In the genomic region with DNA sequence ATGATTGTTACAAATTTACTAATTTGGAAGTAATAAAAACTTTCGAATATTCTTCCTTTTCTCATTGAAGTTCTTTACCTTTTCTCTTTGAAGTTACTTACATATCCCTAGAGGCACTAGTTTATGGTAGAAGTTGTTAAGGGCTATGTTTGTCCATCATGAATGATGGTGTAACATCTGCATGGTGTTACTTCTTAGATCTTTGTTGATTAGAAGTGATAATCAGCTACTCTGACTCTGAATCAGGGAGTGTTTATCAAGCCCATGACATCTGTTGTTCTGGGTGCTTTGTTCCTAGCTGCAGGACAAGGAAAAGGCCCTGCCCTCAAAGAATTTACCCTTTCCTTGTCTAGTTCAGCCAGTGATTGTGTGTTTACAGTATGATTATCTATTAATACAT, we compare ENCODE assay signal across 25 cellular contexts. TPM values are rescaled to one million over a fixed set of nuclear protein-coding genes. Genes with fewer than 3 reads are reported as not detected.
DNase-seq lines count a peak whose midpoint lies in the region; ATAC-seq, FAIRE-seq and TF ChIP-seq lines count a peak whose summit lies in the region.
"Had no signal": no experiment of that assay in that cellular context is flagged by ENCODE, and none has a peak within 500 bp of the region (broad histone marks: within the 10 kb centered on the region; RNA-seq: fewer than 3 reads in every experiment).

No MANE protein-coding gene starts in this region.

- peaks cover 94% of the 10 kb centered on the region for H3K4me1 Mint-ChIP-seq in activated naive CD4-positive, alpha-beta T cell treated with anti-CD3 and anti-CD28 coated beads, Interleukin-2, amount 50 U/mL, for 24 hours
- peaks cover 88% of the 10 kb centered on the region for H3K4me1 Mint-ChIP-seq in activated naive CD4-positive, alpha-beta T cell treated with anti-CD3 and anti-CD28 coated beads for 36 hours (ENCODE audit: low read depth)
- H3K4me1 Mint-ChIP-seq in stimulated activated memory B cell treated with anti-CD40 and anti-IgM and Interleukin-4, amounts not matched to agents 10 μg/mL and 1 μg/mL and 100 μg/mL, for 72 hours, result peaks cover 91% of the 10 kb centered on the region

- H3K4me3 ChIP-seq in endothelial cell of umbilical vein (replicated peaks in 1 of 3; ENCODE audit: insufficient read depth in 1 of 3, low read depth in 1 of 3, low read length in 3 of 3) (no peak overlapping the region), aorta (ENCODE audit: low read length in 2 of 2) (no peak overlapping the region)
- H3K4me3 ChIP-seq: coronary artery, uterus had no signal

- no peak for DNase-seq in activated naive CD4-positive, alpha-beta T cell treated with anti-CD3 and anti-CD28 coated beads for 36 hours
- peak; percentile 62 for DNase-seq in NCI-H82 (lab: John Stamatoyannopoulos, UW)
- peak; percentile 35 for DNase-seq in endothelial cell of umbilical vein (ENCODE audit: low read depth, low spot score)
- no peak for DNase-seq in aorta
- DNase-seq in medulla oblongata (ENCODE audit: extremely low spot score), result no peak
- DNase-seq in COLO829 (ENCODE audit: low spot score), result no peak
- DNase-seq: ACHN; activated CD4-positive, alpha-beta T cell treated with anti-CD3 and anti-CD28 coated beads for 4 hours; activated gamma-delta T cell; amniotic stem cell; GF-D8; glutamatergic neuron; KBM-7; mammary epithelial cell; naive thymus-derived CD8-positive, alpha-beta T cell; NCI-H526 treated with DMSO at 0.1 percent for 48 hours; right cardiac atrium; uterus had no signal

- TF ChIP-seq CTCF in endothelial cell of umbilical vein (IDR thresholded peaks at IDR 0.05; ENCODE audit: extremely low read depth in 1 of 2, insufficient read depth in 1 of 2, low read depth in 1 of 2, low read length in 2 of 2), result no peak

- H3K27ac ChIP-seq in endothelial cell of umbilical vein (ENCODE audit: insufficient read depth, low read depth, low read length) (no peak overlapping the region), aorta (ENCODE audit: low read depth in 1 of 2, low read length in 2 of 2) (no peak overlapping the region)
- H3K27ac ChIP-seq: coronary artery, parathyroid adenoma, uterus had no signal

- H3K36me3 ChIP-seq in endothelial cell of umbilical vein (ENCODE audit: control insufficient read depth in 2 of 2, extremely low read depth in 1 of 2, insufficient read depth in 2 of 2, low read length in 2 of 2) (no peaks in the 10 kb centered on the region), aorta (ENCODE audit: control insufficient read depth in 1 of 2, insufficient read depth in 2 of 2, low read length in 1 of 2) (no peaks in the 10 kb centered on the region)
- H3K36me3 ChIP-seq: uterus had no signal

- H3K9ac ChIP-seq in endothelial cell of umbilical vein (replicated peaks; ENCODE audit: extremely low read depth, insufficient read depth, low read length), result no peak overlapping the region
- H3K9ac ChIP-seq: parathyroid adenoma had no signal

- no peaks in the 10 kb centered on the region for H3K27me3 Mint-ChIP-seq in activated naive CD4-positive, alpha-beta T cell treated with anti-CD3 and anti-CD28 coated beads, Interleukin-2, amount 50 U/mL, for 24 hours
- H3K27me3 Mint-ChIP-seq in activated naive CD4-positive, alpha-beta T cell treated with anti-CD3 and anti-CD28 coated beads for 36 hours (ENCODE audit: low read depth), result no peaks in the 10 kb centered on the region
- no peaks in the 10 kb centered on the region for H3K27me3 Mint-ChIP-seq in stimulated activated memory B cell treated with anti-CD40 and anti-IgM and Interleukin-4, amounts not matched to agents 10 μg/mL and 1 μg/mL and 100 μg/mL, for 72 hours
- H3K27me3 Mint-ChIP-seq: naive thymus-derived CD8-positive, alpha-beta T cell had no signal

- no peak for TF ChIP-seq POLR2A in endothelial cell of umbilical vein (IDR thresholded peaks at IDR 0.05; ENCODE audit: low read depth, low read length)

- dilution Hi-C loops in endothelial cell of umbilical vein (cut with MboI; ENCODE audit: extremely low pct_ligation_motif_present, low sequenced_read_pairs), result no loop called here

- H3K4me1 ChIP-seq in endothelial cell of umbilical vein (ENCODE audit: control insufficient read depth, extremely low read depth, insufficient read depth, low read length), result peaks cover 23% of the 10 kb centered on the region
- peaks cover 2 to 6% of the 10 kb centered on the region in 2 donors for H3K4me1 ChIP-seq in aorta (ENCODE audit: control insufficient read depth in 1 of 2, insufficient read depth in 2 of 2, low read length in 2 of 2)
- H3K4me1 ChIP-seq: uterus had no signal

- ATAC-seq in stimulated activated memory B cell treated with anti-CD40 and anti-IgM and Interleukin-4, amounts not matched to agents 10 μg/mL and 1 μg/mL and 100 μg/mL, for 72 hours, result no peak
- ATAC-seq in aorta (ENCODE audit: low FRiP score), result no peak
- ATAC-seq: HCT116; naive thymus-derived CD8-positive, alpha-beta T cell had no signal

- H3K4me2 ChIP-seq in endothelial cell of umbilical vein (ENCODE audit: insufficient read depth, low read length), result no peak overlapping the region

- H3K36me3 Mint-ChIP-seq in activated naive CD4-positive, alpha-beta T cell treated with anti-CD3 and anti-CD28 coated beads, Interleukin-2, amount 50 U/mL, for 24 hours, result peaks cover 2% of the 10 kb centered on the region
- no peaks in the 10 kb centered on the region for H3K36me3 Mint-ChIP-seq in activated naive CD4-positive, alpha-beta T cell treated with anti-CD3 and anti-CD28 coated beads for 36 hours (ENCODE audit: low read depth)
- peaks cover 8% of the 10 kb centered on the region for H3K36me3 Mint-ChIP-seq in stimulated activated memory B cell treated with anti-CD40 and anti-IgM and Interleukin-4, amounts not matched to agents 10 μg/mL and 1 μg/mL and 100 μg/mL, for 72 hours

- H3K9me3 Mint-ChIP-seq in activated naive CD4-positive, alpha-beta T cell treated with anti-CD3 and anti-CD28 coated beads, Interleukin-2, amount 50 U/mL, for 24 hours, result no peaks in the 10 kb centered on the region
- no peaks in the 10 kb centered on the region for H3K9me3 Mint-ChIP-seq in activated naive CD4-positive, alpha-beta T cell treated with anti-CD3 and anti-CD28 coated beads for 36 hours
- H3K9me3 Mint-ChIP-seq in stimulated activated memory B cell treated with anti-CD40 and anti-IgM and Interleukin-4, amounts not matched to agents 10 μg/mL and 1 μg/mL and 100 μg/mL, for 72 hours, result no peaks in the 10 kb centered on the region
- H3K9me3 Mint-ChIP-seq: naive thymus-derived CD8-positive, alpha-beta T cell had no signal

- no peaks in the 10 kb centered on the region for H3K9me3 ChIP-seq in endothelial cell of umbilical vein (replicated peaks; ENCODE audit: control insufficient read depth, insufficient read depth, low read length)
- no peaks in the 10 kb centered on the region for H3K9me3 ChIP-seq in aorta (ENCODE audit: control insufficient read depth, low read length)
- H3K9me3 ChIP-seq: uterus had no signal

- H3K9me1 ChIP-seq in endothelial cell of umbilical vein (replicated peaks; ENCODE audit: control insufficient read depth, extremely low read depth, insufficient read depth, low read length), result peaks cover 6% of the 10 kb centered on the region

- no peak overlapping the region for H2AFZ ChIP-seq in endothelial cell of umbilical vein (ENCODE audit: low read depth, low read length)
- H2AFZ ChIP-seq: parathyroid adenoma had no signal

- WGBS in aorta, 2 donors, result 72 to 76% methylated on average over 1 of the region's 1 CpG

- POLR2A ChIA-PET in endothelial cell of umbilical vein (lab: Charles Lee), result no interaction called here

- H3K27me3 ChIP-seq in endothelial cell of umbilical vein (ENCODE audit: control insufficient read depth in 2 of 2, insufficient read depth in 2 of 2, low read length in 2 of 2) (no peaks in the 10 kb centered on the region), aorta (ENCODE audit: control insufficient read depth in 1 of 2, insufficient read depth in 2 of 2, low read length in 1 of 2) (no peaks in the 10 kb centered on the region)
- H3K27me3 ChIP-seq: uterus had no signal

- H4K20me1 ChIP-seq in endothelial cell of umbilical vein (replicated peaks; ENCODE audit: control insufficient read depth, extremely low read depth, insufficient read depth, low read length), result no peaks in the 10 kb centered on the region

- BruUV-seq in endothelial cell of umbilical vein (replicated peaks; lab: Mats Ljungman, UMichigan), result no TSS peak

- CTCF ChIA-PET in activated naive CD4-positive, alpha-beta T cell treated with anti-CD3 and anti-CD28 coated beads for 36 hours (lab: Charles Lee), result interaction anchor here (1.9 kb wide), 1 partner anchor 10 kb away, joined by 11 read pairs; no protein-coding TSS in a partner anchor
- CTCF ChIA-PET in endothelial cell of umbilical vein (lab: Charles Lee), result interaction anchor here (1.8 kb wide), 1 partner anchor 10 kb away, joined by 11 read pairs; no protein-coding TSS in a partner anchor

- H3K4me3 Mint-ChIP-seq in activated naive CD4-positive, alpha-beta T cell treated with anti-CD3 and anti-CD28 coated beads, Interleukin-2, amount 50 U/mL, for 24 hours, result peak overlapping the region; percentile 27
- H3K4me3 Mint-ChIP-seq in activated naive CD4-positive, alpha-beta T cell treated with anti-CD3 and anti-CD28 coated beads for 36 hours, result no peak overlapping the region
- H3K4me3 Mint-ChIP-seq in stimulated activated memory B cell treated with anti-CD40 and anti-IgM and Interleukin-4, amounts not matched to agents 10 μg/mL and 1 μg/mL and 100 μg/mL, for 72 hours, result no peak overlapping the region

- FAIRE-seq in endothelial cell of umbilical vein (lab: Jason Lieb, UNC), result no peak
- FAIRE-seq: bronchial epithelial cell, TTC549 had no signal

- intact Hi-C loops in activated naive CD4-positive, alpha-beta T cell treated with anti-CD3 and anti-CD28 coated beads for 36 hours (cut with micrococcal nuclease), result loop anchor here (2.0 kb wide), 1 partner anchor 519 kb away; no protein-coding TSS in a partner anchor
- intact Hi-C loops in endothelial cell of umbilical vein (cut with micrococcal nuclease), result no loop called here
- intact Hi-C loops in aorta (cut with DNase I), result no loop called here

- H3K79me2 ChIP-seq in endothelial cell of umbilical vein (ENCODE audit: control insufficient read depth, insufficient read depth, low read length), result peaks cover 30% of the 10 kb centered on the region

- H3K27ac Mint-ChIP-seq in activated naive CD4-positive, alpha-beta T cell treated with anti-CD3 and anti-CD28 coated beads, Interleukin-2, amount 50 U/mL, for 24 hours, result peak overlapping the region; percentile 71
- no peak overlapping the region for H3K27ac Mint-ChIP-seq in activated naive CD4-positive, alpha-beta T cell treated with anti-CD3 and anti-CD28 coated beads for 36 hours
- peak overlapping the region; percentile 28 for H3K27ac Mint-ChIP-seq in stimulated activated memory B cell treated with anti-CD40 and anti-IgM and Interleukin-4, amounts not matched to agents 10 μg/mL and 1 μg/mL and 100 μg/mL, for 72 hours

RNA-seq across cellular contexts. Expression of a gene that starts 32.9 kb away (rescaled TPM):
- total RNA-seq in activated naive CD4-positive, alpha-beta T cell treated with anti-CD3 and anti-CD28 coated beads for 36 hours, result 10 to 100 TPM; 18.2 to 19.2 TPM
- total RNA-seq in endothelial cell of umbilical vein (12.5 and 14.4 TPM in 2 replicates), aorta (10 to 100 TPM; 11.2 to 26.3 TPM)
- polyA plus RNA-seq in endothelial cell of umbilical vein (4.8 and 5.7 TPM in 2 replicates), aorta (1 to 10 TPM; 1.8 to 3.2 TPM)
- polyA plus RNA-seq in endothelial cell of umbilical vein (2011; cell fraction: cytosol; rRNA removed), result 4.7 and 4.8 TPM in 2 replicates
- 23.0 and 23.5 TPM in 2 replicates for polyA plus RNA-seq in endothelial cell of umbilical vein (2011; cell fraction: nucleus; rRNA removed)
- 4.6 and 5.4 TPM in 2 replicates for polyA plus RNA-seq in endothelial cell of umbilical vein (2012)
- 21.4 and 23.0 TPM in 2 replicates for polyA minus RNA-seq in endothelial cell of umbilical vein
- 11.6 TPM for polyA minus RNA-seq in endothelial cell of umbilical vein (2011; cell fraction: cytosol; rRNA and poly(A)+ RNA removed)
- polyA minus RNA-seq in endothelial cell of umbilical vein (2011; cell fraction: nucleus; rRNA and poly(A)+ RNA removed), result 26.7 and 39.2 TPM in 2 replicates

Comparison
In these comparisons a context has a peak if more than half of its experiments do, and no peak if none do; other contexts are left out.
1. DNase-seq: peak in NCI-H82 (single experiment) and endothelial cell of umbilical vein (single experiment); none in activated naive CD4-positive, alpha-beta T cell treated with anti-CD3 and anti-CD28 coated beads for 36 hours (single experiment), aorta (0 of 2), medulla oblongata (single experiment) and COLO829 (single experiment).